In genomic region chr17:10805911-10806310, GRCh38 we compare ENCODE assay signal across 11 cellular contexts. TPM values are rescaled to one million over a fixed set of nuclear protein-coding genes. Genes with fewer than 3 reads are reported as not detected.
"Had no signal": no experiment of that assay in that cellular context is flagged by ENCODE, and none has a peak within 500 bp of the region (broad histone marks: within the 10 kb centered on the region; RNA-seq: fewer than 3 reads in every experiment).

No MANE protein-coding gene starts in this region.

- DNase-seq: GM23248, GOT3, H7, HFFc6 had no signal

- ATAC-seq: HCT116, HepG2 had no signal

- H3K27ac ChIP-seq: GM23248, HL-60 had no signal

- H3K4me1 Mint-ChIP-seq: IgD-negative memory B cell had no signal

- H3K36me3 ChIP-seq: HAP-1 had no signal

- H3K4me3 Mint-ChIP-seq: HFFc6, IgD-negative memory B cell had no signal

- H3K9me3 ChIP-seq: HAP-1 had no signal

- H3K36me3 Mint-ChIP-seq: IgD-negative memory B cell had no signal

- H3K27ac Mint-ChIP-seq: HFFc6, IgD-negative memory B cell had no signal

- H3K4me3 ChIP-seq: GM23248, HAP-1 had no signal

- H3K4me1 ChIP-seq: HAP-1 had no signal

RNA-seq across cellular contexts. Expression of gene TMEM238L, which starts 2.0 kb away (rescaled TPM):
- total RNA-seq: GM23248, H4, H7, HepG2, HFFc6, HT1080 had no signal
- polyA plus RNA-seq: GM23248, HepG2, IgD-negative memory B cell had no signal

RNA-seq across cellular contexts. Expression of gene PIRT, which starts 32.0 kb away (rescaled TPM):
- total RNA-seq: GM23248, H4, H7, HepG2, HFFc6, HT1080 had no signal
- polyA plus RNA-seq: GM23248, HepG2, IgD-negative memory B cell had no signal
